Comparison of ENCODE assay signal across 18 cellular contexts in the genomic region with DNA sequence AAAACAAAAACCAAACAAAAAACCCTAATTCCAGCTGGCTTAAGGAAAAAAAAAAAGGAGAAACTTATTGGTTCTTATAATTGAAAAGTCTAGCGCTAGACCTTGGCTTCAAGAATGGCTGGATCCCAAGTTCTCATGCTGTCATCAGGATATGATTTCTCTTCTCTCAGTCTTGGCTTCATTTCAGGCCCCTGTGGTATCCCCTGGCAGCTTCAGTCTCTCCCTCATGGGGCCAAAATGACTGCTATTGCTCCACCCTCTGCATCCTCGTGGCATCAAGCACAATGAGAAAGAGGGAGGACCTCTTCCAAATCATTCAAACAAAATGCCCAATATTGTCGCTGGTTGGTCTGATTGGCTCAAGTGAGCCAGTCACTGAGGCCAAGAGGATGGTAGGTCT.
DNase-seq lines count a peak whose midpoint lies in the region; FAIRE-seq and TF ChIP-seq lines count a peak whose summit lies in the region.
"Had no signal": no experiment of that assay in that cellular context is flagged by ENCODE, and none has a peak within 500 bp of the region (broad histone marks: within the 10 kb centered on the region; RNA-seq: fewer than 3 reads in every experiment).

No MANE protein-coding gene starts in this region.

- H2BK5ac ChIP-seq in neuronal stem cell (ENCODE audit: low read length): no peak overlapping the region

- in situ Hi-C loops in GM23248 (cut with MboI): no loop called here

- 25 to 40% methylated on average over 3 of the region's 3 CpGs for WGBS in GM23248 (ENCODE audit: low coverage in 1 of 2, low lambda C conversion rate in 2 of 2, missing lambda C conversion rate in 2 of 2), 2 experiments
- WGBS in neuronal stem cell (ENCODE audit: extremely low coverage in 2 of 2, insufficient read length in 2 of 2, insufficient replicate concordance in 1 of 2), 2 donors: no CpG with 5 or more reads among the region's 3 CpGs
- 89 to 90% methylated on average over 3 of the region's 3 CpGs for WGBS in sigmoid colon, 2 donors

- no peak overlapping the region for H3K14ac ChIP-seq in neuronal stem cell (ENCODE audit: low read length)

- no peak overlapping the region for H4K8ac ChIP-seq in neuronal stem cell (ENCODE audit: low read depth, low read length)

- H3K79me2 ChIP-seq in GM23248 (ENCODE audit: insufficient read depth) (no peaks in the 10 kb centered on the region), astrocyte (ENCODE audit: insufficient read depth, low read length) (no peaks in the 10 kb centered on the region)

- H2BK15ac ChIP-seq in neuronal stem cell (ENCODE audit: low read length): no peak overlapping the region

- H3K79me1 ChIP-seq in neuronal stem cell (ENCODE audit: low read depth, low read length): no peaks in the 10 kb centered on the region

- H3K36me3 ChIP-seq in GM23248 (ENCODE audit: low read depth) (no peaks in the 10 kb centered on the region), astrocyte (ENCODE audit: insufficient read depth, low read length) (no peaks in the 10 kb centered on the region), neuronal stem cell (replicated peaks in 1 of 2; ENCODE audit: control insufficient read depth in 2 of 2, insufficient read depth in 2 of 2, low read length in 2 of 2) (no peaks in the 10 kb centered on the region), sigmoid colon (no peaks in the 10 kb centered on the region)

- H3K4me2 ChIP-seq in GM23248 (ENCODE audit: unreplicated experiment): no peak overlapping the region
- no peak overlapping the region for H3K4me2 ChIP-seq in astrocyte (ENCODE audit: low read length)
- H3K4me2 ChIP-seq in neuronal stem cell (ENCODE audit: insufficient read depth, low read length, poor library complexity, severe bottlenecking): no peak overlapping the region

- TF ChIP-seq EP300 in sigmoid colon (IDR thresholded peaks at IDR 0.05): no peak

- peak; percentile 35 for DNase-seq in GM23248
- peak; percentile 9 for DNase-seq in astrocyte (ENCODE audit: low read depth)
- peak; percentile 82 for DNase-seq in fibroblast of gingiva (ENCODE audit: low read depth)
- DNase-seq in myocyte (ENCODE audit: low read depth): peak; percentile 40
- DNase-seq in SHP77 treated with DMSO at 0.1 percent for 48 hours (lab: John Stamatoyannopoulos, UW): no peak
- DNase-seq in NCI-H526 (lab: John Stamatoyannopoulos, UW): no peak
- no peak for DNase-seq in neuronal stem cell (ENCODE audit: low spot score)
- no peak for DNase-seq in sigmoid colon
- DNase-seq: EL, NCI-H1105, NCI-H146, NCI-H2029, NCI-H2227 treated with DMSO at 0.1 percent for 48 hours, NCI-H524, OCI-M1 had no signal

- no peaks in the 10 kb centered on the region for H3K9me2 ChIP-seq in GM23248 (ENCODE audit: insufficient read depth)

- no peak overlapping the region for H2BK120ac ChIP-seq in neuronal stem cell (ENCODE audit: low read depth, low read length)

- H4K91ac ChIP-seq in neuronal stem cell (ENCODE audit: low read depth, low read length, poor library complexity): no peak overlapping the region

- H2AFZ ChIP-seq in GM23248: no peak overlapping the region
- no peak overlapping the region for H2AFZ ChIP-seq in astrocyte (ENCODE audit: low read depth, low read length)
- H2AFZ ChIP-seq in neuronal stem cell (ENCODE audit: low read length): no peak overlapping the region

- no peak for TF ChIP-seq POLR2A in sigmoid colon (IDR thresholded peaks at IDR 0.05)

- no peak for TF ChIP-seq CTCF in astrocyte (IDR thresholded peaks at IDR 0.05; ENCODE audit: insufficient read depth, low read depth, low read length)
- no peak for TF ChIP-seq CTCF in sigmoid colon (IDR thresholded peaks at IDR 0.05)

- H3K27ac ChIP-seq in GM23248 (no peak overlapping the region), astrocyte (ENCODE audit: low read depth, low read length) (no peak overlapping the region), neuronal stem cell (replicated peaks; ENCODE audit: low read length) (no peak overlapping the region), sigmoid colon (no peak overlapping the region)

- no peak for FAIRE-seq in astrocyte (lab: Jason Lieb, UNC)
- FAIRE-seq: A204.1 had no signal

- no peaks in the 10 kb centered on the region for H3K27me3 ChIP-seq in GM23248 (replicated peaks; ENCODE audit: insufficient read depth)
- H3K27me3 ChIP-seq in astrocyte (ENCODE audit: insufficient read depth, low read length): no peaks in the 10 kb centered on the region
- no peaks in the 10 kb centered on the region for H3K27me3 ChIP-seq in neuronal stem cell (ENCODE audit: control insufficient read depth in 3 of 3, insufficient read depth in 3 of 3, low read depth in 1 of 3, low read length in 3 of 3)
- no peaks in the 10 kb centered on the region for H3K27me3 ChIP-seq in sigmoid colon

- H3K4me1 Mint-ChIP-seq in astrocyte (ENCODE audit: low read depth, unreplicated experiment): no peaks in the 10 kb centered on the region
- H3K4me1 Mint-ChIP-seq: B cell, CD14-positive monocyte had no signal

- no peaks in the 10 kb centered on the region for H3K9me3 Mint-ChIP-seq in astrocyte (ENCODE audit: unreplicated experiment)

- no peaks in the 10 kb centered on the region for H3K36me3 Mint-ChIP-seq in astrocyte (ENCODE audit: low read depth, unreplicated experiment)
- H3K36me3 Mint-ChIP-seq: CD14-positive monocyte had no signal

- H3K4me1 ChIP-seq in GM23248 (ENCODE audit: insufficient read depth): no peaks in the 10 kb centered on the region
- no peaks in the 10 kb centered on the region for H3K4me1 ChIP-seq in astrocyte (ENCODE audit: insufficient read depth, low read length)
- peaks cover 0 to 1% of the 10 kb centered on the region in 2 donors for H3K4me1 ChIP-seq in neuronal stem cell (ENCODE audit: control insufficient read depth in 2 of 2, insufficient read depth in 1 of 2, low read depth in 1 of 2, low read length in 2 of 2)
- H3K4me1 ChIP-seq in sigmoid colon: no peaks in the 10 kb centered on the region

- H3K9ac ChIP-seq in GM23248 (no peak overlapping the region), astrocyte (ENCODE audit: low read length) (no peak overlapping the region), neuronal stem cell (ENCODE audit: low read depth, low read length, poor library complexity) (no peak overlapping the region)

- H3F3A ChIP-seq in GM23248 (ENCODE audit: insufficient read depth): no peaks in the 10 kb centered on the region

- no peaks in the 10 kb centered on the region for H3K9me3 ChIP-seq in GM23248 (ENCODE audit: low read depth)
- no peaks in the 10 kb centered on the region for H3K9me3 ChIP-seq in astrocyte (ENCODE audit: insufficient read depth, low read depth, low read length)
- H3K9me3 ChIP-seq in neuronal stem cell (replicated peaks in 1 of 2; ENCODE audit: control insufficient read depth in 2 of 2, insufficient read depth in 1 of 2, low read depth in 1 of 2, low read length in 2 of 2): no peaks in the 10 kb centered on the region
- no peaks in the 10 kb centered on the region for H3K9me3 ChIP-seq in sigmoid colon

- no peaks in the 10 kb centered on the region for H3K27me3 Mint-ChIP-seq in astrocyte (ENCODE audit: low read depth, unreplicated experiment)
- H3K27me3 Mint-ChIP-seq: B cell had no signal

- H3K4me3 ChIP-seq in GM23248 (no peak overlapping the region), astrocyte (ENCODE audit: insufficient read depth, low read depth, low read length) (no peak overlapping the region), neuronal stem cell (ENCODE audit: low read length in 2 of 2) (no peak overlapping the region), sigmoid colon (no peak overlapping the region)

- H4K20me1 ChIP-seq in GM23248 (ENCODE audit: insufficient read depth) (no peaks in the 10 kb centered on the region), astrocyte (ENCODE audit: insufficient read depth, low read length) (no peaks in the 10 kb centered on the region)

- H3K4me3 Mint-ChIP-seq in astrocyte (ENCODE audit: unreplicated experiment): no peak overlapping the region
- H3K4me3 Mint-ChIP-seq: B cell, CD14-positive monocyte had no signal

- no peak overlapping the region for H3K18ac ChIP-seq in neuronal stem cell (ENCODE audit: low read length)

- no peak overlapping the region for H3K23ac ChIP-seq in neuronal stem cell (ENCODE audit: low read depth, low read length, poor library complexity)

- H2AK5ac ChIP-seq in neuronal stem cell (ENCODE audit: low read depth, low read length): no peak overlapping the region

- H3K27ac Mint-ChIP-seq in astrocyte (ENCODE audit: unreplicated experiment): no peak overlapping the region
- H3K27ac Mint-ChIP-seq: B cell, CD14-positive monocyte had no signal

- no peak overlapping the region for H2BK12ac ChIP-seq in neuronal stem cell (ENCODE audit: low read length)

- no peak overlapping the region for H3K4ac ChIP-seq in neuronal stem cell (ENCODE audit: low read length)

- intact Hi-C loops in sigmoid colon (cut with DNase I): no loop called here

Comparison
In these comparisons a context has a peak if more than half of its experiments do, and no peak if none do; other contexts are left out.
1. DNase-seq: peak in GM23248 (single experiment), astrocyte (single experiment), fibroblast of gingiva (single experiment) and myocyte (single experiment); none in SHP77 treated with DMSO at 0.1 percent for 48 hours (single experiment), NCI-H526 (0 of 2), neuronal stem cell (single experiment) and sigmoid colon (single experiment).